Comparison of ENCODE assay signal across 12 cellular contexts in genomic region chr3:8790529-8790928, GRCh38. TPM values are rescaled to one million over a fixed set of nuclear protein-coding genes. Genes with fewer than 3 reads are reported as not detected.
"Had no signal": no experiment of that assay in that cellular context is flagged by ENCODE, and none has a peak within 500 bp of the region (broad histone marks: within the 10 kb centered on the region; RNA-seq: fewer than 3 reads in every experiment).

No MANE protein-coding gene starts in this region.

- DNase-seq: GM23248, GOT3, H7, H9, HCEC 1CT, HFFc6 had no signal

- H3K4me3 Mint-ChIP-seq: GM23338, H9, HFFc6 had no signal

- H3K9ac ChIP-seq: GM23248 had no signal

- H3K4me2 ChIP-seq: GM23338 had no signal

- H3K9me3 ChIP-seq: HAP-1 had no signal

- H2AFZ ChIP-seq: GM23248, GM23338 had no signal

- FAIRE-seq: H1, H54 had no signal

- H3K4me3 ChIP-seq: GM23248, GM23338, HAP-1 had no signal

- H3K27ac Mint-ChIP-seq: GM23338, H9, HFFc6 had no signal

- H3K9me3 Mint-ChIP-seq: GM23338 had no signal

- ATAC-seq: GM23338, HCT116 had no signal

- H3K27ac ChIP-seq: GM23248 had no signal

- H3K4me1 ChIP-seq: HAP-1 had no signal

- H3K4me1 Mint-ChIP-seq: GM23338, H9 had no signal

- H3K36me3 ChIP-seq: HAP-1 had no signal

RNA-seq across cellular contexts. Expression of gene CAV3, which starts 56.9 kb away (rescaled TPM):
- total RNA-seq: GM23248, GM23338, H1, H4, H7, H9 had no signal
- polyA plus RNA-seq: GM23338, H1 had no signal
